In the genomic region with DNA sequence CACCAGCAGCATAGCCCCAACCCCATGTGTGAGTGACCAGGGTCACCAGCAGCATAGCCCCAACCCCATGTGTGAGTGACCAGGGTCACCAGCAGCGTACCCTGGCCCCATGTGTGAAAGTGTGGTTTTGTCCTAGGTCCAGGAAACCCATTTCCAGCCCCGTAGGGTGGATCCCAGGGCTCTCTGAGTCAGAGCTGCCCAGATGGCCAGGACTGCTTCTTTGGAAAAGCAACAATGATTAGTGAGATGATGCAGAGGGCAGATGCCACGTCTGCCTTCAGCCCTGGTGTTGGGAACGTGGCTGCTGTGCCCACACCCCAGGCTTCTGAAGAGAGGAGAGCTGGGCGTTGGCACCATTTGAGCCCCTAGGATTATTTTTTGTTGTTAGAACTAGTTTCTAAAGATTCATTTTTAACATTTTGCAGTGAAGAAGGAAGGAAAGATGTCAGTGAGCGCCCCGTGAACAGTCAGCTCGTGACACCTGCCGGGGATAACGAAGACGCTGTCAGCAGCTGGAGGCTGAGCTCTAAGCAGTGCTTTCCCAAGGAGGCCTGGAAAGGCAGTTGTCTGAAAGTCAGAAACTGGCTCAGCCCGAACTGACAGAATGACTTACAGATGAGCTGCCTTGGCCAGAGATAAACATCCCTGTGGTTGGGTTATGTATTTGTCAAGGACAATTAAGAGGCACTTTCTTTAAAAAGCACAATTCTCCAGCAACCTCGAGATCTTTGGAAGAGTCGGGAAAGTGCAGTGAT, we compare ENCODE assay signal across 16 cellular contexts. TPM values are rescaled to one million over a fixed set of nuclear protein-coding genes. Genes with fewer than 3 reads are reported as not detected.
A peak's percentile ranks its signal among the peaks of the same experiment; 100 is the strongest.
DNase-seq lines count a peak whose midpoint lies in the region; ATAC-seq and TF ChIP-seq lines count a peak whose summit lies in the region.
"Had no signal": no experiment of that assay in that cellular context is flagged by ENCODE, and none has a peak within 500 bp of the region (broad histone marks: within the 10 kb centered on the region; RNA-seq: fewer than 3 reads in every experiment).

No MANE protein-coding gene starts in this region.

- no peaks in the 10 kb centered on the region for H3K4me1 ChIP-seq in adipocyte (ENCODE audit: control insufficient read depth, insufficient read depth, low read length)
- H3K4me1 ChIP-seq: foreskin keratinocyte, left ventricle myocardium inferior, SJCRH30 had no signal

- TF ChIP-seq CTCF in CD14-positive monocyte (IDR thresholded peaks at IDR 0.05): no peak

- no peaks in the 10 kb centered on the region for H3K4me1 Mint-ChIP-seq in CD14-positive monocyte
- H3K4me1 Mint-ChIP-seq: activated CD4-positive, alpha-beta T cell treated with anti-CD3 and anti-CD28 coated beads for 36 hours; activated naive CD4-positive, alpha-beta T cell treated with anti-CD3 and anti-CD28 coated beads, Interleukin-2, amount 50 U/mL, for 24 hours had no signal

- no peak overlapping the region for H3K27ac Mint-ChIP-seq in CD14-positive monocyte
- H3K27ac Mint-ChIP-seq: activated CD4-positive, alpha-beta T cell treated with anti-CD3 and anti-CD28 coated beads for 36 hours; activated naive CD4-positive, alpha-beta T cell treated with anti-CD3 and anti-CD28 coated beads, Interleukin-2, amount 50 U/mL, for 24 hours had no signal

- peaks cover 16% of the 10 kb centered on the region for H3K27me3 ChIP-seq in adipocyte (replicated peaks; ENCODE audit: control insufficient read depth, insufficient read depth, low read length)
- H3K27me3 ChIP-seq: BLaER1 treated with 17β-estradiol and CSF1 and Interleukin-3, amounts not matched to agents 10 nM and 100 nM; cardiac muscle cell; SJCRH30 had no signal

- H3K36me3 Mint-ChIP-seq in CD14-positive monocyte: no peaks in the 10 kb centered on the region

- H3K4me3 ChIP-seq in adipocyte (ENCODE audit: low read length): no peak overlapping the region
- H3K4me3 ChIP-seq: BLaER1 treated with 17β-estradiol and CSF1 and Interleukin-3, amounts not matched to agents 10 nM and 100 nM; cardiac muscle cell; left ventricle myocardium inferior; SJCRH30 had no signal

- H3K4me3 Mint-ChIP-seq in CD14-positive monocyte: no peak overlapping the region
- H3K4me3 Mint-ChIP-seq: activated CD4-positive, alpha-beta T cell treated with anti-CD3 and anti-CD28 coated beads for 36 hours; activated naive CD4-positive, alpha-beta T cell treated with anti-CD3 and anti-CD28 coated beads, Interleukin-2, amount 50 U/mL, for 24 hours had no signal

- no peaks in the 10 kb centered on the region for H3K36me3 ChIP-seq in adipocyte (ENCODE audit: control insufficient read depth, insufficient read depth, low read length, severe bottlenecking)
- H3K36me3 ChIP-seq: BLaER1 treated with 17β-estradiol and CSF1 and Interleukin-3, amounts not matched to agents 10 nM and 100 nM; cardiac muscle cell; left ventricle myocardium inferior; SJCRH30 had no signal

- H3K27me3 Mint-ChIP-seq in CD14-positive monocyte (ENCODE audit: low read depth in 3 of 3): peaks cover 4 to 8% (median 6%) of the 10 kb centered on the region in 3 donors

- DNase-seq in AG08395 (ENCODE audit: low spot score) (peak; percentile 79), CD14-positive monocyte (ENCODE audit: low spot score) (peak; percentile 15), adipocyte (ENCODE audit: low read depth) (peak; percentile 25), mesenteric fat pad (ENCODE audit: low spot score) (peak; percentile 51)
- DNase-seq: activated CD4-positive, alpha-beta T cell treated with anti-CD3 and anti-CD28 coated beads for 36 hours; foreskin keratinocyte; left ventricle myocardium inferior; MV-4-11; SJCRH30; T-helper 9 cell had no signal

- H3K9me3 Mint-ChIP-seq in CD14-positive monocyte: peaks cover 4 to 30% (median 20%) of the 10 kb centered on the region in 7 donors

- ATAC-seq in GM19452 (IDR thresholded peaks at IDR 0.05; ENCODE audit: unreplicated experiment) (no peak), HG03342 (IDR thresholded peaks at IDR 0.05; ENCODE audit: unreplicated experiment) (no peak), HG03439 (IDR thresholded peaks at IDR 0.05; ENCODE audit: unreplicated experiment) (no peak)
- ATAC-seq: activated CD4-positive, alpha-beta T cell treated with anti-CD3 and anti-CD28 coated beads for 36 hours; foreskin keratinocyte had no signal

- H3K9me3 ChIP-seq in adipocyte (ENCODE audit: control insufficient read depth, low read length): peaks cover 19% of the 10 kb centered on the region
- H3K9me3 ChIP-seq: SJCRH30 had no signal

- intact Hi-C loops in CD14-positive monocyte (cut with micrococcal nuclease): no loop called here

- H3K9ac ChIP-seq in adipocyte (ENCODE audit: low read length): no peak overlapping the region
- H3K9ac ChIP-seq: BLaER1 treated with 17β-estradiol and CSF1 and Interleukin-3, amounts not matched to agents 10 nM and 100 nM had no signal

RNA-seq across cellular contexts. Expression of gene KCNG2, which starts 32.1 kb away (rescaled TPM):
- not detected for polyA plus RNA-seq in CD14-positive monocyte
- total RNA-seq in mesenteric fat pad: 0.51 TPM
- total RNA-seq: activated CD4-positive, alpha-beta T cell treated with anti-CD3 and anti-CD28 coated beads for 36 hours; cardiac muscle cell; foreskin keratinocyte; left ventricle myocardium inferior; SJCRH30 had no signal
- polyA plus RNA-seq: foreskin keratinocyte had no signal

Comparison
In these comparisons a context has a peak if more than half of its experiments do, and no peak if none do; other contexts are left out.
1. DNase-seq: peak in every context shown above with its lines; median percentile 79 in AG08395; 51 in mesenteric fat pad; 25 in adipocyte; 15 in CD14-positive monocyte.